Comparison of ENCODE assay signal across 8 cellular contexts in genomic region chr1:39788758-39789570, GRCh38. TPM values are rescaled to one million over a fixed set of nuclear protein-coding genes. Genes with fewer than 3 reads are reported as not detected.
A peak's percentile ranks its signal among the peaks of the same experiment; 100 is the strongest.
DNase-seq lines count a peak whose midpoint lies in the region; ATAC-seq, FAIRE-seq and TF ChIP-seq lines count a peak whose summit lies in the region.

TSS of gene BMP8B (minus strand) at chr1:39788865. CDS start at chr1:39788485, 380 bp downstream.

- DNase-seq in GM12892 (ENCODE audit: insufficient read length) (peak; percentile 73), NCI-H748 (lab: John Stamatoyannopoulos, UW; ENCODE audit: unreplicated experiment) (peak; percentile 100), esophagus muscularis mucosa (ENCODE audit: extremely low spot score) (no peak), thyroid gland (peak; percentile 65 to 67), occipital lobe (lab: John Stamatoyannopoulos, UW) (no peak)
- peak; percentile 40 for DNase-seq in activated CD8-positive, alpha-beta memory T cell treated with anti-CD3 and anti-CD28 coated beads, Interleukin-2, amount 50 U/mL, for 4 hours
- peak; percentile 77 for DNase-seq in natural killer cell treated with Interleukin-12 subunit alpha and Interleukin-12 subunit beta and Interleukin-15 and Interleukin-18, amount 100 ng/mL, for 72 hours (ENCODE audit: low spot score)

- TF ChIP-seq POLR2A in GM12892 (IDR thresholded peaks at IDR 0.05; ENCODE audit: low read depth, low read length) (peak; percentile 54; the same call in 1 of the 2 replicates), esophagus muscularis mucosa (IDR thresholded peaks at IDR 0.05; ENCODE audit: low read depth) (no peak), thyroid gland (IDR thresholded peaks at IDR 0.05) (peak in 1 of 2 donors; percentile 32)

- peak; percentile 76 for FAIRE-seq in GM12892 (lab: Jason Lieb, UNC)

- H3K27me3 Mint-ChIP-seq in natural killer cell treated with Interleukin-12 subunit alpha and Interleukin-12 subunit beta and Interleukin-15 and Interleukin-18, amount 100 ng/mL, for 72 hours, result no peaks in the 10 kb centered on the region

- H3K27ac Mint-ChIP-seq in natural killer cell treated with Interleukin-12 subunit alpha and Interleukin-12 subunit beta and Interleukin-15 and Interleukin-18, amount 100 ng/mL, for 72 hours, result no peak within 1 kb of the TSS

- H3K4me3 ChIP-seq in esophagus muscularis mucosa (peak within 1 kb of the TSS; percentile 56 to 71 (median 58)), thyroid gland (replicated peaks in 1 of 3) (peak within 1 kb of the TSS; percentile 29 to 49 (median 48))

- WGBS in esophagus muscularis mucosa, result 3% methylated on average over 8 of the region's 91 CpGs
- 9 to 33% methylated on average over 5 to 10 of the region's 91 CpGs for WGBS in thyroid gland, 2 donors

- ATAC-seq in HG03064 (IDR thresholded peaks at IDR 0.05; ENCODE audit: low read depth, unreplicated experiment), result peak; percentile 55
- peak; percentile 90 to 96 for ATAC-seq in natural killer cell treated with Interleukin-12 subunit alpha and Interleukin-12 subunit beta and Interleukin-15 and Interleukin-18, amount 100 ng/mL, for 72 hours

- H3K4me3 Mint-ChIP-seq in natural killer cell treated with Interleukin-12 subunit alpha and Interleukin-12 subunit beta and Interleukin-15 and Interleukin-18, amount 100 ng/mL, for 72 hours, result peak within 1 kb of the TSS; percentile 81

- H3K36me3 Mint-ChIP-seq in natural killer cell treated with Interleukin-12 subunit alpha and Interleukin-12 subunit beta and Interleukin-15 and Interleukin-18, amount 100 ng/mL, for 72 hours, result no peaks in the 10 kb centered on the region

- H3K9me3 ChIP-seq in esophagus muscularis mucosa, result no peaks in the 10 kb centered on the region
- H3K9me3 ChIP-seq in thyroid gland, result no peaks in the 10 kb centered on the region

- H3K27ac ChIP-seq in esophagus muscularis mucosa (replicated peaks in 1 of 4) (peak within 1 kb of the TSS in 3 of 4 donors; percentile 18 to 47 (median 31)), thyroid gland (peak within 1 kb of the TSS in 1 of 3 donors; percentile 30)

- TF ChIP-seq CTCF in esophagus muscularis mucosa (IDR thresholded peaks at IDR 0.05) (no peak), thyroid gland (IDR thresholded peaks at IDR 0.05) (no peak)

- intact Hi-C loops in esophagus muscularis mucosa (cut with DNase I) (no loop called here), thyroid gland (cut with DNase I) (no loop called here)

- peaks cover 0 to 3% of the 10 kb centered on the region in 2 donors for H3K4me1 Mint-ChIP-seq in natural killer cell treated with Interleukin-12 subunit alpha and Interleukin-12 subunit beta and Interleukin-15 and Interleukin-18, amount 100 ng/mL, for 72 hours (ENCODE audit: low read depth in 2 of 2)

- TF ChIP-seq EP300 in esophagus muscularis mucosa (IDR thresholded peaks at IDR 0.05), result no peak

- H3K4me1 ChIP-seq in esophagus muscularis mucosa, result peaks cover 0 to 24% (median 15%) of the 10 kb centered on the region in 4 donors
- H3K4me1 ChIP-seq in thyroid gland, result peaks cover 5 to 8% of the 10 kb centered on the region in 2 donors

- no peaks in the 10 kb centered on the region for H3K9me3 Mint-ChIP-seq in natural killer cell treated with Interleukin-12 subunit alpha and Interleukin-12 subunit beta and Interleukin-15 and Interleukin-18, amount 100 ng/mL, for 72 hours

- H3K27me3 ChIP-seq in esophagus muscularis mucosa, result peaks cover 0 to 51% (median 16%) of the 10 kb centered on the region in 4 donors
- H3K27me3 ChIP-seq in thyroid gland, result no peaks in the 10 kb centered on the region

- no peaks in the 10 kb centered on the region for H3K36me3 ChIP-seq in esophagus muscularis mucosa
- no peaks in the 10 kb centered on the region for H3K36me3 ChIP-seq in thyroid gland

RNA-seq across cellular contexts. Expression of gene BMP8B, which starts in this region (rescaled TPM):
- 1.7 TPM for polyA plus RNA-seq in GM12892 (2012; ENCODE audit: missing spikeins)
- 1 to 10 TPM in 3 of 4 donors, under 1 TPM in 1; 0.83 to 4.6 (median 2.3) TPM for total RNA-seq in esophagus muscularis mucosa
- total RNA-seq in natural killer cell treated with Interleukin-12 subunit alpha and Interleukin-12 subunit beta and Interleukin-15 and Interleukin-18, amount 100 ng/mL, for 72 hours, result 1 to 10 TPM in 1 of 2 donors, under 1 TPM in 1; 0.84 to 1.8 TPM
- 10 to 100 TPM in 1 of 4 donors, 1 to 10 TPM in 3; 6.6 to 15.4 (median 8.1) TPM for total RNA-seq in thyroid gland
- 0.16 TPM for total RNA-seq in occipital lobe

Comparison
In these comparisons a context has a peak if more than half of its experiments do, and no peak if none do; other contexts are left out.
1. DNase-seq: peak in GM12892 (single experiment), NCI-H748 (single experiment), activated CD8-positive, alpha-beta memory T cell treated with anti-CD3 and anti-CD28 coated beads, Interleukin-2, amount 50 U/mL, for 4 hours (single experiment), natural killer cell treated with Interleukin-12 subunit alpha and Interleukin-12 subunit beta and Interleukin-15 and Interleukin-18, amount 100 ng/mL, for 72 hours (single experiment) and thyroid gland (2 of 2); none in esophagus muscularis mucosa (single experiment) and occipital lobe (single experiment).